In the genomic region with DNA sequence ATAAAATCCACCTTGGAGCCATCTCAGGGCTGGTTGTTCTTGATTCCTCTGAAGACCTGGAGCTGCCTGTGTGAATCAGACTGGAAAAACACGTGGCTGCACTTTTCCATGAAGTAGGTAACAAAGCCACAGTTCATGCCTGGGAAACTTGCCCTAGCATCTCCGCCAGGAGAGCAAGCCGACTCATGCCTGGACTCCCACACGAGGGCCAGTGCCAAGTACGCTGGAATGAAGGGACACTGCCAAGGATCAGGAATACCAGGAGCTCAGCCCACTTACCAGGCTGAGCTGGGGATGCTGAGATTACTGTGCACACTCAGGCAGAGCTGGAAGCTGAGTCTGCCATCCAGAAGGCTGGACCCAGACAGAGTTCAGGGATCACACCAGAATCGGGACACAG, we compare ENCODE assay signal across 9 cellular contexts. TPM values are rescaled to one million over a fixed set of nuclear protein-coding genes. Genes with fewer than 3 reads are reported as not detected.
DNase-seq lines count a peak whose midpoint lies in the region; ATAC-seq and TF ChIP-seq lines count a peak whose summit lies in the region.
"Had no signal": no experiment of that assay in that cellular context is flagged by ENCODE, and none has a peak within 500 bp of the region (broad histone marks: within the 10 kb centered on the region; RNA-seq: fewer than 3 reads in every experiment).

No MANE protein-coding gene starts in this region.

- peaks cover 33% of the 10 kb centered on the region for H3K27me3 Mint-ChIP-seq in CD4-positive, alpha-beta T cell

- intact Hi-C loops in CD4-positive, alpha-beta T cell (cut with DNase I, micrococcal nuclease): no loop called here

- TF ChIP-seq CTCF in foreskin keratinocyte (conservative IDR thresholded peaks at IDR 0.05): no peak
- TF ChIP-seq CTCF in CD4-positive, alpha-beta T cell (IDR thresholded peaks at IDR 0.05): no peak

- H3K4me1 ChIP-seq in foreskin keratinocyte: peaks cover 34% of the 10 kb centered on the region

- no peaks in the 10 kb centered on the region for H3K9me3 ChIP-seq in CD4-positive, alpha-beta T cell (ENCODE audit: control insufficient read depth, low read length)

- no peak overlapping the region for H3K27ac Mint-ChIP-seq in CD4-positive, alpha-beta T cell
- H3K27ac Mint-ChIP-seq in activated naive CD4-positive, alpha-beta T cell treated with anti-CD3 and anti-CD28 coated beads, Interleukin-2, amount 50 U/mL, for 72 hours: no peak overlapping the region

- peak; percentile 89 for DNase-seq in COLO829 (ENCODE audit: low spot score)
- peak; percentile 91 to 93 for DNase-seq in foreskin keratinocyte
- peak; percentile 24 for DNase-seq in pons (ENCODE audit: low spot score)
- DNase-seq in CD4-positive, alpha-beta T cell: no peak
- DNase-seq in activated naive CD4-positive, alpha-beta T cell treated with anti-CD3 and anti-CD28 coated beads, Interleukin-2, amount 50 U/mL, for 72 hours (ENCODE audit: low spot score in 2 of 2): no peak
- DNase-seq in activated CD4-positive, alpha-beta T cell treated with anti-CD3 and anti-CD28 coated beads, Interleukin-2, amount 50 U/mL, for 4 hours: no peak
- DNase-seq: NCI-H2081 treated with DMSO at 0.1 percent for 48 hours had no signal

- POLR2A ChIA-PET in CD4-positive, alpha-beta T cell (lab: Charles Lee): no interaction called here

- ATAC-seq in SK-N-SH treated with all-trans-retinoic acid at 6 μM for 48 hours (peak; percentile 94), foreskin keratinocyte (peak; percentile 78), GM21381 (IDR thresholded peaks at IDR 0.05; ENCODE audit: unreplicated experiment) (no peak)
- no peak for ATAC-seq in CD4-positive, alpha-beta T cell (ENCODE audit: poor library complexity)
- no peak for ATAC-seq in activated naive CD4-positive, alpha-beta T cell treated with anti-CD3 and anti-CD28 coated beads, Interleukin-2, amount 50 U/mL, for 72 hours

- H3K4me3 Mint-ChIP-seq in CD4-positive, alpha-beta T cell: no peak overlapping the region

- CTCF ChIA-PET in CD4-positive, alpha-beta T cell (lab: Charles Lee): no interaction called here

- H3K27me3 ChIP-seq in foreskin keratinocyte: no peaks in the 10 kb centered on the region
- no peaks in the 10 kb centered on the region for H3K27me3 ChIP-seq in CD4-positive, alpha-beta T cell (ENCODE audit: control insufficient read depth, insufficient read depth, low read length)

- no peaks in the 10 kb centered on the region for H3K9me3 Mint-ChIP-seq in CD4-positive, alpha-beta T cell
- H3K9me3 Mint-ChIP-seq in activated naive CD4-positive, alpha-beta T cell treated with anti-CD3 and anti-CD28 coated beads, Interleukin-2, amount 50 U/mL, for 72 hours: no peaks in the 10 kb centered on the region

- peak overlapping the region; percentile 5 for H3K27ac ChIP-seq in foreskin keratinocyte
- no peak overlapping the region for H3K27ac ChIP-seq in CD4-positive, alpha-beta T cell (ENCODE audit: low read depth, low read length)

- H3K36me3 Mint-ChIP-seq in CD4-positive, alpha-beta T cell (ENCODE audit: low read depth): no peaks in the 10 kb centered on the region
- no peaks in the 10 kb centered on the region for H3K36me3 Mint-ChIP-seq in activated naive CD4-positive, alpha-beta T cell treated with anti-CD3 and anti-CD28 coated beads, Interleukin-2, amount 50 U/mL, for 72 hours

- peaks cover 11% of the 10 kb centered on the region for H3K4me1 Mint-ChIP-seq in CD4-positive, alpha-beta T cell (ENCODE audit: low read depth)

TF ChIP-seq in SK-N-SH treated with all-trans-retinoic acid at 6 μM for 48 hours, 23 proteins besides CTCF, POLR2A, EP300 and RAD21:
- TF ChIP-seq SNAI2 (CRISPR knock-in tag; IDR thresholded peaks at IDR 0.05) (peak; percentile 75; the same call in 1 of the 2 replicates), RARB (CRISPR knock-in tag; IDR thresholded peaks at IDR 0.05) (no peak), BACH2 (CRISPR knock-in tag; IDR thresholded peaks at IDR 0.05; ENCODE audit: borderline replicate concordance) (no peak), ZC3H10 (CRISPR knock-in tag; IDR thresholded peaks at IDR 0.05) (no peak), ARNTL (CRISPR knock-in tag; IDR thresholded peaks at IDR 0.05; ENCODE audit: borderline replicate concordance, low read depth) (no peak), ZFP3 (CRISPR knock-in tag; IDR thresholded peaks at IDR 0.05) (0 out of 2 replicates have a peak, but pooled peaks have one; percentile 14), CSDC2 (CRISPR knock-in tag; IDR thresholded peaks at IDR 0.05) (no peak), ISL1 (CRISPR knock-in tag; IDR thresholded peaks at IDR 0.05) (peak; percentile 46)

RNA-seq across cellular contexts. Expression of a gene that starts 10.9 kb away (rescaled TPM):
- 85.9 and 110 TPM in 2 replicates for total RNA-seq in foreskin keratinocyte
- 92.7 and 112 TPM in 2 replicates for polyA plus RNA-seq in foreskin keratinocyte
- total RNA-seq in CD4-positive, alpha-beta T cell: under 1 TPM; 0.41 to 0.42 TPM
- 1 to 10 TPM; 2.6 to 3.0 TPM for total RNA-seq in activated naive CD4-positive, alpha-beta T cell treated with anti-CD3 and anti-CD28 coated beads, Interleukin-2, amount 50 U/mL, for 72 hours

Comparison
In these comparisons a context has a peak if more than half of its experiments do, and no peak if none do; other contexts are left out.
1. DNase-seq: peak in COLO829 (single experiment), foreskin keratinocyte (2 of 2) and pons (single experiment); none in CD4-positive, alpha-beta T cell (0 of 10), activated naive CD4-positive, alpha-beta T cell treated with anti-CD3 and anti-CD28 coated beads, Interleukin-2, amount 50 U/mL, for 72 hours (0 of 2) and activated CD4-positive, alpha-beta T cell treated with anti-CD3 and anti-CD28 coated beads, Interleukin-2, amount 50 U/mL, for 4 hours (0 of 2).
2. ATAC-seq: peak in SK-N-SH treated with all-trans-retinoic acid at 6 μM for 48 hours (single experiment) and foreskin keratinocyte (single experiment); none in CD4-positive, alpha-beta T cell (single experiment), activated naive CD4-positive, alpha-beta T cell treated with anti-CD3 and anti-CD28 coated beads, Interleukin-2, amount 50 U/mL, for 72 hours (0 of 2) and GM21381 (single experiment).
3. RNA of a gene that starts 10.9 kb away (total RNA-seq): 85.9 to 110 TPM in foreskin keratinocyte; 2.6 to 3.0 TPM in activated naive CD4-positive, alpha-beta T cell treated with anti-CD3 and anti-CD28 coated beads, Interleukin-2, amount 50 U/mL, for 72 hours and 0.41 to 0.42 TPM in CD4-positive, alpha-beta T cell; every median in the first group is over 10 times any median in the second.